Comparison of ENCODE assay signal across 8 cellular contexts in the genomic region with DNA sequence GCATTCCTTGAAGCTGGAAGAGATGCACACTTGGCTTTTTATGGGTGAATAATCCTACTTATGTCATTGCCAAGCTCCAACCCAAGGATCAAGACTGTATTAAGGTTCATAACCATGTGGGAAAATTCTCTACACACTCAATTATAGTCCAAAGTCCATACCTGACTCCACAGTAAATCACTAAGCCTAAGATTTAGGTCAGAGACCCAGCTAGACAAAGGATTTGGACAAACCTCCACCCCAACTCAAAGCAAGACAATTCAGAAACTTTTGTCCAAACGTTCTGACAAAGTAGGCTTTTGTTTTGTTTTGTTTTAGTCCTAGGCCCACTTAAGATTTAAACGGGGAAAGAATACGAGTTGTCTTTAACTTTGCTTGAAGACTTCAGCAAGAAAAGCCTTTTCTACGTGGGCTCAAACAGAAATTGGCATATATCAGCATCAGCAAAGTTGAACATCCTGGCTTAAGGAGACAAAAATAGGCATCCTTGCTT. TPM values are rescaled to one million over a fixed set of nuclear protein-coding genes. Genes with fewer than 3 reads are reported as not detected.
DNase-seq lines count a peak whose midpoint lies in the region; ATAC-seq and TF ChIP-seq lines count a peak whose summit lies in the region.

No MANE protein-coding gene starts in this region.

- TF ChIP-seq POLR2A in transverse colon (IDR thresholded peaks at IDR 0.05) = no peak

- H3K9me3 Mint-ChIP-seq in activated T-cell treated with anti-CD3 and anti-CD28 coated beads, Interleukin-2, amount 50 U/mL, for 72 hours = no peaks in the 10 kb centered on the region
- H3K9me3 Mint-ChIP-seq in memory B cell = no peaks in the 10 kb centered on the region

- no peaks in the 10 kb centered on the region for H3K27me3 Mint-ChIP-seq in activated T-cell treated with anti-CD3 and anti-CD28 coated beads, Interleukin-2, amount 50 U/mL, for 72 hours (ENCODE audit: low read depth)
- H3K27me3 Mint-ChIP-seq in memory B cell = no peaks in the 10 kb centered on the region

- H3K4me1 Mint-ChIP-seq in activated T-cell treated with anti-CD3 and anti-CD28 coated beads, Interleukin-2, amount 50 U/mL, for 72 hours (ENCODE audit: low read depth) = peaks cover 48% of the 10 kb centered on the region
- peaks cover 24% of the 10 kb centered on the region for H3K4me1 Mint-ChIP-seq in memory B cell

- no peak for ATAC-seq in activated T-cell treated with anti-CD3 and anti-CD28 coated beads, Interleukin-2, amount 50 U/mL, for 72 hours (replicated peaks in 1 of 2)
- ATAC-seq in memory B cell (ENCODE audit: low read depth) = no peak
- no peak for ATAC-seq in HG03196 (IDR thresholded peaks at IDR 0.05; ENCODE audit: unreplicated experiment)

- peaks cover 15 to 51% (median 28%) of the 10 kb centered on the region in 4 donors for H3K4me1 ChIP-seq in transverse colon

- no peak for TF ChIP-seq EP300 in transverse colon (IDR thresholded peaks at IDR 0.05; ENCODE audit: low read depth)

- in situ Hi-C loops in astrocyte of the cerebellum (cut with HindIII; ENCODE audit: low sequenced_read_pairs) (no loop called here), transverse colon (cut with MboI; ENCODE audit: low pct_ligation_motif_present in 1 of 4, low pct_unique_long_range_greater_than_20kb in 1 of 4, low sequenced_read_pairs in 3 of 4) (no loop called here)

- intact Hi-C loops in transverse colon (cut with DNase I; ENCODE audit: low total_unique reads) = loop anchor here (5.0 kb wide), 1 partner anchor 225 kb away; no protein-coding TSS in a partner anchor

- H3K9me3 ChIP-seq in transverse colon = no peaks in the 10 kb centered on the region

- DNase-seq in activated T-cell treated with anti-CD3 and anti-CD28 coated beads, Interleukin-2, amount 50 U/mL, for 72 hours = no peak
- DNase-seq in activated T-cell treated with anti-CD3 and anti-CD28 coated beads for 4 hours (no peak), astrocyte of the cerebellum (ENCODE audit: low read depth) (no peak), memory B cell (ENCODE audit: low spot score in 2 of 2) (no peak), transverse colon (no peak), HK-2 (ENCODE audit: unreplicated experiment) (no peak), islet precursor cell (no peak)

- 0 to 22% methylated on average over 3 to 4 of the region's 4 CpGs for WGBS in transverse colon (ENCODE audit: low coverage in 1 of 2), 2 donors

- H3K4me3 Mint-ChIP-seq in activated T-cell treated with anti-CD3 and anti-CD28 coated beads, Interleukin-2, amount 50 U/mL, for 72 hours = peak overlapping the region; percentile 95 to 96
- H3K4me3 Mint-ChIP-seq in memory B cell = peak overlapping the region; percentile 96

- peak overlapping the region; percentile 80 for H3K27ac Mint-ChIP-seq in activated T-cell treated with anti-CD3 and anti-CD28 coated beads, Interleukin-2, amount 50 U/mL, for 72 hours
- H3K27ac Mint-ChIP-seq in memory B cell = peak overlapping the region; percentile 92

- peak overlapping the region; percentile 59 for H3K4me3 ChIP-seq in astrocyte of the cerebellum (ENCODE audit: low read depth, low read length)
- peak overlapping the region in 3 of 4 donors; percentile 64 to 98 (median 67) for H3K4me3 ChIP-seq in transverse colon

- H3K27ac ChIP-seq in transverse colon = peak overlapping the region; percentile 82 to 89 (median 86)

- no peaks in the 10 kb centered on the region for H3K36me3 ChIP-seq in transverse colon

- H3K27me3 ChIP-seq in transverse colon = no peaks in the 10 kb centered on the region

- TF ChIP-seq CTCF in astrocyte of the cerebellum (IDR thresholded peaks at IDR 0.05; ENCODE audit: low read depth, low read length, missing control alignments) (no peak), transverse colon (IDR thresholded peaks at IDR 0.05) (no peak)

- H3K36me3 Mint-ChIP-seq in activated T-cell treated with anti-CD3 and anti-CD28 coated beads, Interleukin-2, amount 50 U/mL, for 72 hours (ENCODE audit: insufficient read depth in 2 of 2) = peaks cover 0 to 5% of the 10 kb centered on the region in 2 donors
- H3K36me3 Mint-ChIP-seq in memory B cell = no peaks in the 10 kb centered on the region

RNA-seq across cellular contexts. Expression of gene MEGF9, which starts 1.7 kb away (rescaled TPM):
- total RNA-seq in activated T-cell treated with anti-CD3 and anti-CD28 coated beads, Interleukin-2, amount 50 U/mL, for 72 hours = 1 to 10 TPM; 5.5 to 7.4 TPM
- total RNA-seq in transverse colon = 10 to 100 TPM in 3 of 4 donors, 1 to 10 TPM in 1; 6.7 to 17.9 (median 12.7) TPM
